In the genomic region with DNA sequence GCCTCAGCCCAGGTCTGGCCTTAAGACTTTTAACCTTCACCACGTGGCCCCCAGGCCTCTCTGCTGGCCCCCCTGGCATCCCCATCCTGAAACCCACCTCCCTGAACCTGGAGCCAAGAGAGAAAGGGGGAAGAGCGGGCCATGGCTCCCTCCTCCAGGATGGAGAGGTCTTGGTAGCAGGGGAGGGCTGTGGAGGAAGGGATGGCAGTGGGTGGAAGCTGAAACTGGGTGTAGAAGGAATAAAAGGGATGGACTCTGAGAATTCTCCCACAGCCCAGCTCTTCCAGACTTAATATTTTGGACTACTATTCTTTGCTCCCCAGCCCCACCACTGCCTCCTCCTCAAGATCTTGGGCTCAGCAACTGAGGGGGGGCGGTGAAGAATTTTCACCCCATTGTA, we compare ENCODE assay signal across 13 cellular contexts. TPM values are rescaled to one million over a fixed set of nuclear protein-coding genes. Genes with fewer than 3 reads are reported as not detected.
DNase-seq lines count a peak whose midpoint lies in the region; ATAC-seq and TF ChIP-seq lines count a peak whose summit lies in the region.
"Had no signal": no experiment of that assay in that cellular context is flagged by ENCODE, and none has a peak within 500 bp of the region (broad histone marks: within the 10 kb centered on the region; RNA-seq: fewer than 3 reads in every experiment).

No MANE protein-coding gene starts in this region.

- no peaks in the 10 kb centered on the region for H3K9me3 Mint-ChIP-seq in naive thymus-derived CD4-positive, alpha-beta T cell
- H3K9me3 Mint-ChIP-seq: activated T-helper 1 cell treated with anti-CD3 and anti-CD28 coated beads, Interleukin-12 subunit alpha, Interleukin-12 subunit beta, Interleukin-2, Interleukin-4 antibody, amounts not matched to agents 30 ng/mL and 10 ng/mL and 1 ng/mL, durations not matched to agents 14 hours and 24 hours and 36 hours had no signal

- no peak overlapping the region for H3K27ac Mint-ChIP-seq in naive thymus-derived CD4-positive, alpha-beta T cell
- H3K27ac Mint-ChIP-seq: activated T-helper 1 cell treated with anti-CD3 and anti-CD28 coated beads, Interleukin-12 subunit alpha, Interleukin-12 subunit beta, Interleukin-2, Interleukin-4 antibody, amounts not matched to agents 30 ng/mL and 10 ng/mL and 1 ng/mL, durations not matched to agents 14 hours and 24 hours and 36 hours had no signal

- TF ChIP-seq POLR2A in adrenal gland (IDR thresholded peaks at IDR 0.05): no peak

- CTCF ChIA-PET in AG04450 (lab: Charles Lee): interaction anchor here (0.6 to 0.8 kb wide), 3 partner anchors 8 to 217 kb away, joined by 3 to 4 read pairs (median 3); no protein-coding TSS in a partner anchor
- CTCF ChIA-PET in naive thymus-derived CD4-positive, alpha-beta T cell (lab: Charles Lee): no interaction called here

- H3K27me3 ChIP-seq in AG04450 (ENCODE audit: control insufficient read depth, insufficient read depth, low read length) (no peaks in the 10 kb centered on the region), adrenal gland (no peaks in the 10 kb centered on the region), right atrium auricular region (no peaks in the 10 kb centered on the region)
- no peaks in the 10 kb centered on the region for H3K27me3 ChIP-seq in naive thymus-derived CD4-positive, alpha-beta T cell (ENCODE audit: control insufficient read depth in 2 of 2, insufficient read depth in 2 of 2, low read length in 2 of 2)
- H3K27me3 ChIP-seq: BE2C had no signal

- H3K36me3 Mint-ChIP-seq in naive thymus-derived CD4-positive, alpha-beta T cell: no peaks in the 10 kb centered on the region

- ATAC-seq in naive thymus-derived CD4-positive, alpha-beta T cell: no peak
- ATAC-seq in GM21737 (IDR thresholded peaks at IDR 0.05; ENCODE audit: unreplicated experiment) (no peak), GM19395 (IDR thresholded peaks at IDR 0.05; ENCODE audit: unreplicated experiment) (no peak), GM19467 (IDR thresholded peaks at IDR 0.05; ENCODE audit: unreplicated experiment) (no peak)

- H3K9me3 ChIP-seq in AG04450 (ENCODE audit: control insufficient read depth, insufficient read depth, low read length) (no peaks in the 10 kb centered on the region), adrenal gland (replicated peaks in 1 of 3) (no peaks in the 10 kb centered on the region), right atrium auricular region (no peaks in the 10 kb centered on the region)
- H3K9me3 ChIP-seq in naive thymus-derived CD4-positive, alpha-beta T cell (ENCODE audit: control insufficient read depth in 2 of 3, low read length in 3 of 3): no peaks in the 10 kb centered on the region
- H3K9me3 ChIP-seq: BE2C had no signal

- DNase-seq in AG04450 (ENCODE audit: low read depth, low spot score): no peak
- no peak for DNase-seq in adrenal gland
- no peak for DNase-seq in right atrium auricular region (ENCODE audit: low spot score)
- DNase-seq in skeletal muscle cell (ENCODE audit: low read depth): no peak
- DNase-seq in naive thymus-derived CD4-positive, alpha-beta T cell: no peak
- DNase-seq: activated CD4-positive, alpha-beta T cell treated with anti-CD3 and anti-CD28 coated beads for 48 hours; central memory CD4-positive, alpha-beta T cell; NCI-H1048 had no signal

- H3K4me3 Mint-ChIP-seq in naive thymus-derived CD4-positive, alpha-beta T cell: no peak overlapping the region
- H3K4me3 Mint-ChIP-seq: activated T-helper 1 cell treated with anti-CD3 and anti-CD28 coated beads, Interleukin-12 subunit alpha, Interleukin-12 subunit beta, Interleukin-2, Interleukin-4 antibody, amounts not matched to agents 30 ng/mL and 10 ng/mL and 1 ng/mL, durations not matched to agents 14 hours and 24 hours and 36 hours had no signal

- H3K4me3 ChIP-seq in AG04450 (ENCODE audit: low read depth, low read length): peak overlapping the region; percentile 77
- H3K4me3 ChIP-seq in adrenal gland: peak overlapping the region in 3 of 4 donors; percentile 33 to 72 (median 62)
- H3K4me3 ChIP-seq in right atrium auricular region: peak overlapping the region; percentile 43 to 48
- peak overlapping the region; percentile 76 for H3K4me3 ChIP-seq in skeletal muscle cell (ENCODE audit: low read depth, low read length)
- no peak overlapping the region for H3K4me3 ChIP-seq in naive thymus-derived CD4-positive, alpha-beta T cell (ENCODE audit: low read length)

- H3K4me1 ChIP-seq in adrenal gland (replicated peaks in 1 of 2) (peaks cover 72 to 83% of the 10 kb centered on the region in 2 donors), right atrium auricular region (peaks cover 0 to 27% of the 10 kb centered on the region in 2 donors)
- no peaks in the 10 kb centered on the region for H3K4me1 ChIP-seq in naive thymus-derived CD4-positive, alpha-beta T cell (ENCODE audit: control insufficient read depth in 2 of 2, insufficient read depth in 2 of 2, low read length in 2 of 2)

- TF ChIP-seq CTCF in AG04450 (IDR thresholded peaks at IDR 0.05; ENCODE audit: low read depth, low read length): no peak
- no peak for TF ChIP-seq CTCF in adrenal gland (IDR thresholded peaks at IDR 0.05)
- no peak for TF ChIP-seq CTCF in right atrium auricular region (IDR thresholded peaks at IDR 0.05)

- peaks cover 2 to 25% (median 5%) of the 10 kb centered on the region in 5 donors for H3K27me3 Mint-ChIP-seq in naive thymus-derived CD4-positive, alpha-beta T cell

- H3K36me3 ChIP-seq in adrenal gland (replicated peaks in 1 of 2): no peaks in the 10 kb centered on the region
- H3K36me3 ChIP-seq in right atrium auricular region: no peaks in the 10 kb centered on the region
- H3K36me3 ChIP-seq in naive thymus-derived CD4-positive, alpha-beta T cell (ENCODE audit: control insufficient read depth in 2 of 3, insufficient read depth in 3 of 3, low read length in 3 of 3): no peaks in the 10 kb centered on the region

- intact Hi-C loops in adrenal gland (cut with DNase I): no loop called here
- intact Hi-C loops in naive thymus-derived CD4-positive, alpha-beta T cell (cut with micrococcal nuclease): no loop called here

- H3K27ac ChIP-seq in AG04450 (ENCODE audit: low read depth, low read length) (peak overlapping the region; percentile 11), adrenal gland (peak overlapping the region; percentile 37 to 95 (median 93)), right atrium auricular region (peak overlapping the region; percentile 56 to 81)
- no peak overlapping the region for H3K27ac ChIP-seq in naive thymus-derived CD4-positive, alpha-beta T cell (ENCODE audit: low read depth, low read length)

- POLR2A ChIA-PET in AG04450 (lab: Yijun Ruan, JAX): no interaction called here
- POLR2A ChIA-PET in naive thymus-derived CD4-positive, alpha-beta T cell (lab: Charles Lee): no interaction called here

- peaks cover 0 to 7% (median 0%) of the 10 kb centered on the region in 7 donors for H3K4me1 Mint-ChIP-seq in naive thymus-derived CD4-positive, alpha-beta T cell

- WGBS in adrenal gland, 4 donors: 30 to 44% (median 38%) methylated on average over 2 to 3 of the region's 3 CpGs

RNA-seq across cellular contexts. Expression of a gene that starts 0.7 kb away (rescaled TPM):
- polyA plus RNA-seq in AG04450 (2011; rRNA removed): 19.7 and 27.9 TPM in 2 replicates
- 84.1 and 119 TPM in 2 replicates for polyA minus RNA-seq in AG04450 (2011; rRNA and poly(A)+ RNA removed)
- total RNA-seq in adrenal gland: 100 to 1,000 TPM; 238 to 341 (median 304) TPM
- polyA plus RNA-seq in adrenal gland: 100 to 1,000 TPM in 2 of 3 donors, 10 to 100 TPM in 1; 46.7 to 123 (median 122) TPM
- 100 to 1,000 TPM; 393 to 720 TPM for total RNA-seq in right atrium auricular region
- 1 to 10 TPM in 2 of 5 experiments, under 1 TPM in 3; 0.50 to 5.0 (median 0.81) TPM for total RNA-seq in naive thymus-derived CD4-positive, alpha-beta T cell
- polyA plus RNA-seq in naive thymus-derived CD4-positive, alpha-beta T cell: not detected

Comparison
In these comparisons a context has a peak if more than half of its experiments do, and no peak if none do; other contexts are left out.
1. RNA of a gene that starts 0.7 kb away (total RNA-seq): 393 to 720 TPM in right atrium auricular region and 238 to 341 TPM in adrenal gland; 0.50 to 5.0 TPM in naive thymus-derived CD4-positive, alpha-beta T cell; every median in the first group is over 10 times any median in the second.